In the genomic region with DNA sequence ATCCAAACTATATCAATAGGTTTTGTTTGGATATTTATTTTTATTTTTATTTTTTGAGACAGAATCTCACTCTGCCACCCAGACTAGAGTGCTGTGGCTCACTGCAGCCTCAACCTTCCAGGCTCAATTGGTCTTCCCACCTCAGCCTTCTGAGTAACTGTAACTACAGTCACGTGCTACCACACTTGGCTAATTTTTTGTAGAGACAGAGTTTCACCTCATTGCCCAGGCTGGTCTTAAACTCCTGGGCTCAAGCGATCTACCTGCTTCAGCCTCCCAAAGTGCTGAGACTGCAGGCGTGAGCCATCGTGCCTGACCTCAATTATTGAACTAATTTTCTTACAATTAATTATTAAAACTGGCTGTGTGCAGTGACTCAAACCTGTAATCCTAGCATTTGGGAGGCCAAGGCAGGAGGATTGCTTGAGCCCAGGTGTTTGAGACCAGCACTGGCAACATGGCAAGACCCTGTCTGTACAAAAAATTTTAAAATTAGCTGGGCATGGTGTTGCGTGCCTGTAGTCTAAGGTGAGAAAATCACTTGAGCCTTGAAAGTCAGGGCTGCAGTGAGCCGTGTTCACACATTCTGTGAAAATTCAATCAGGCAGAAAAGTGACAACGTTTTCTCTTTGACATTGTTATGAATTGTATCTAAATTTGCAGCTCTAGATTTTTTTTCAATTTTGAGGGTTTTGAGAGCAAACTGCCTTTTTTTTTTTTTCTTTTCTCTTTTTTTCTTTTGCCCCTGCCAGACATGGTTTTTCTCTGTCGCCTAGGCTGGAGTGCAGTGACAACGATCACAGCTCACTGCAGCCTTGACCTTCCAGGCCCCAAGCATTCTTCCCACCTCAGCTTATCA, we compare ENCODE assay signal across 16 cellular contexts.
DNase-seq lines count a peak whose midpoint lies in the region; ATAC-seq, FAIRE-seq and TF ChIP-seq lines count a peak whose summit lies in the region.
"Had no signal": no experiment of that assay in that cellular context is flagged by ENCODE, and none has a peak within 500 bp of the region (broad histone marks: within the 10 kb centered on the region; RNA-seq: fewer than 3 reads in every experiment).

No MANE protein-coding gene starts in this region.

- no peaks in the 10 kb centered on the region for H3K9me3 Mint-ChIP-seq in naive thymus-derived CD4-positive, alpha-beta T cell
- H3K9me3 Mint-ChIP-seq: activated naive CD4-positive, alpha-beta T cell treated with anti-CD3 and anti-CD28 coated beads for 36 hours had no signal

- H3K27me3 ChIP-seq in Karpas-422 (ENCODE audit: low read length), result no peaks in the 10 kb centered on the region
- H3K27me3 ChIP-seq in small intestine (ENCODE audit: control insufficient read depth in 2 of 2, insufficient read depth in 2 of 2, low read length in 2 of 2), result no peaks in the 10 kb centered on the region
- no peaks in the 10 kb centered on the region for H3K27me3 ChIP-seq in naive thymus-derived CD4-positive, alpha-beta T cell (ENCODE audit: control insufficient read depth in 2 of 2, insufficient read depth in 2 of 2, low read length in 2 of 2)
- H3K27me3 ChIP-seq in PC-3 (ENCODE audit: low read length), result no peaks in the 10 kb centered on the region
- H3K27me3 ChIP-seq: tibial nerve had no signal

- H3F3A ChIP-seq in PC-3 (ENCODE audit: low read length, unreplicated experiment), result no peaks in the 10 kb centered on the region

- H3K9ac ChIP-seq in Karpas-422 (ENCODE audit: low read length) (no peak overlapping the region), PC-3 (ENCODE audit: low read length) (no peak overlapping the region)

- H3K36me3 ChIP-seq in Karpas-422 (ENCODE audit: insufficient read depth, low read length), result peaks cover 33% of the 10 kb centered on the region; the same call in 1 of the 2 replicates
- H3K36me3 ChIP-seq in small intestine (ENCODE audit: control insufficient read depth in 2 of 2, insufficient read depth in 2 of 2, low read length in 2 of 2), result peaks cover 6 to 17% of the 10 kb centered on the region in 2 donors
- H3K36me3 ChIP-seq in naive thymus-derived CD4-positive, alpha-beta T cell (ENCODE audit: control insufficient read depth in 2 of 3, insufficient read depth in 3 of 3, low read length in 3 of 3), result peaks cover 0 to 31% (median 4%) of the 10 kb centered on the region in 3 experiments
- peaks cover 6% of the 10 kb centered on the region; the same call in 1 of the 2 replicates for H3K36me3 ChIP-seq in PC-3 (ENCODE audit: low read depth, low read length)

- H3K4me2 ChIP-seq in Karpas-422 (ENCODE audit: low read depth, low read length, poor library complexity, severe bottlenecking) (no peak overlapping the region), PC-3 (ENCODE audit: low read length) (no peak overlapping the region)

- no peaks in the 10 kb centered on the region for H3K27me3 Mint-ChIP-seq in naive thymus-derived CD4-positive, alpha-beta T cell

- no peak for FAIRE-seq in small intestine (lab: Jason Lieb, UNC)

- H3K9me2 ChIP-seq in Karpas-422 (replicated peaks; ENCODE audit: insufficient read depth, low read length), result no peaks in the 10 kb centered on the region
- no peaks in the 10 kb centered on the region for H3K9me2 ChIP-seq in PC-3 (replicated peaks; ENCODE audit: low read length)

- H3K79me2 ChIP-seq in Karpas-422 (ENCODE audit: low read length), result peaks cover 31% of the 10 kb centered on the region
- H3K79me2 ChIP-seq in PC-3 (ENCODE audit: low read length), result no peaks in the 10 kb centered on the region

- H3K27ac Mint-ChIP-seq in naive thymus-derived CD4-positive, alpha-beta T cell, result peak overlapping the region in 2 of 9 donors; percentile 33 to 56
- H3K27ac Mint-ChIP-seq: activated naive CD4-positive, alpha-beta T cell treated with anti-CD3 and anti-CD28 coated beads for 36 hours had no signal

- no peak for TF ChIP-seq CTCF in PC-3 (conservative IDR thresholded peaks at IDR 0.05; ENCODE audit: low read depth, low read length)

- peaks cover 0 to 2% (median 0%) of the 10 kb centered on the region in 7 donors for H3K4me1 Mint-ChIP-seq in naive thymus-derived CD4-positive, alpha-beta T cell

- no peak overlapping the region for H3K4me3 Mint-ChIP-seq in naive thymus-derived CD4-positive, alpha-beta T cell
- H3K4me3 Mint-ChIP-seq: activated naive CD4-positive, alpha-beta T cell treated with anti-CD3 and anti-CD28 coated beads for 36 hours had no signal

- 89 to 95% (median 92%) methylated on average over 9 of the region's 9 CpGs for WGBS in small intestine, 3 donors

- H3K36me3 Mint-ChIP-seq in naive thymus-derived CD4-positive, alpha-beta T cell, result peaks cover 0 to 33% (median 19%) of the 10 kb centered on the region in 5 donors

- H4K20me1 ChIP-seq in Karpas-422 (ENCODE audit: insufficient read depth, low read depth, low read length) (no peaks in the 10 kb centered on the region), PC-3 (ENCODE audit: low read length) (no peaks in the 10 kb centered on the region)

- ATAC-seq in GM19043 (IDR thresholded peaks at IDR 0.05; ENCODE audit: low read depth, unreplicated experiment), result peak; percentile 58
- peak; percentile 60 for ATAC-seq in HG02763 (IDR thresholded peaks at IDR 0.05; ENCODE audit: unreplicated experiment)
- no peak for ATAC-seq in naive thymus-derived CD4-positive, alpha-beta T cell
- no peak for ATAC-seq in PC-3
- ATAC-seq: lower lobe of right lung had no signal

- H3K9me3 ChIP-seq in Karpas-422 (ENCODE audit: low read length) (no peaks in the 10 kb centered on the region), small intestine (ENCODE audit: control insufficient read depth, low read depth) (no peaks in the 10 kb centered on the region), PC-3 (ENCODE audit: low read length) (no peaks in the 10 kb centered on the region)
- H3K9me3 ChIP-seq in naive thymus-derived CD4-positive, alpha-beta T cell (ENCODE audit: control insufficient read depth in 2 of 3, low read length in 3 of 3), result no peaks in the 10 kb centered on the region
- H3K9me3 ChIP-seq: lower lobe of right lung, tibial nerve had no signal

- H3K4me1 ChIP-seq in Karpas-422 (ENCODE audit: low read length) (no peaks in the 10 kb centered on the region; the same call in 1 of the 2 replicates), small intestine (ENCODE audit: control insufficient read depth in 2 of 2, insufficient read depth in 1 of 2, low read depth in 1 of 2, low read length in 1 of 2) (no peaks in the 10 kb centered on the region), PC-3 (ENCODE audit: insufficient read depth, low read length) (no peaks in the 10 kb centered on the region)
- no peaks in the 10 kb centered on the region for H3K4me1 ChIP-seq in naive thymus-derived CD4-positive, alpha-beta T cell (ENCODE audit: control insufficient read depth in 2 of 2, insufficient read depth in 2 of 2, low read length in 2 of 2)
- H3K4me1 ChIP-seq: lower lobe of right lung, tibial nerve had no signal

- no peak overlapping the region for H2AFZ ChIP-seq in Karpas-422 (ENCODE audit: low read length)
- H2AFZ ChIP-seq in PC-3 (ENCODE audit: low read length), result no peak overlapping the region

- BruUV-seq in PC-3 (replicated peaks; lab: Mats Ljungman, UMichigan), result no TSS peak

- DNase-seq in Caki2 (ENCODE audit: low read depth) (peak; percentile 48), Karpas-422 (no peak), small intestine (no peak), PC-3 (no peak), NCI-H2107 treated with DMSO at 0.1 percent for 48 hours (lab: John Stamatoyannopoulos, UW; ENCODE audit: unreplicated experiment) (no peak)
- DNase-seq in naive thymus-derived CD4-positive, alpha-beta T cell, result no peak
- DNase-seq: activated CD4-positive, alpha-beta T cell treated with anti-CD3 and anti-CD28 coated beads for 1 hour; activated naive CD4-positive, alpha-beta T cell treated with anti-CD3 and anti-CD28 coated beads for 36 hours; AML-193; GF-D8; KG1; lower lobe of right lung; Right ventricle myocardium superior had no signal

- intact Hi-C loops in naive thymus-derived CD4-positive, alpha-beta T cell (cut with micrococcal nuclease), result no loop called here
- intact Hi-C loops in PC-3 (cut with micrococcal nuclease), result no loop called here

- POLR2A ChIA-PET in naive thymus-derived CD4-positive, alpha-beta T cell (lab: Charles Lee), result no interaction called here
- POLR2A ChIA-PET in PC-3 (lab: Charles Lee; ENCODE audit: unreplicated experiment), result no interaction called here

- CTCF ChIA-PET in naive thymus-derived CD4-positive, alpha-beta T cell (lab: Charles Lee), result interaction anchor here (0.6 kb wide), 1 partner anchor 94 kb away, joined by 3 read pairs; no protein-coding TSS in a partner anchor
- CTCF ChIA-PET in PC-3 (lab: Charles Lee), result no interaction called here

- in situ Hi-C loops in Caki2 (cut with HindIII; ENCODE audit: low pct_unique_long_range_greater_than_20kb, low sequenced_read_pairs), result no loop called here

- no peak overlapping the region for H3K4me3 ChIP-seq in Karpas-422 (ENCODE audit: low read length)
- no peak overlapping the region for H3K4me3 ChIP-seq in small intestine (ENCODE audit: low read depth in 1 of 2, low read length in 2 of 2)
- H3K4me3 ChIP-seq in naive thymus-derived CD4-positive, alpha-beta T cell (ENCODE audit: low read length), result no peak overlapping the region
- H3K4me3 ChIP-seq in PC-3 (ENCODE audit: low read length), result no peak overlapping the region
- H3K4me3 ChIP-seq: lower lobe of right lung, tibial nerve had no signal

- H3K27ac ChIP-seq in Karpas-422 (ENCODE audit: low read length), result peak overlapping the region; percentile 35; the same call in 1 of the 2 replicates
- H3K27ac ChIP-seq in small intestine (ENCODE audit: low read depth in 1 of 2, low read length in 1 of 2), result no peak overlapping the region
- no peak overlapping the region for H3K27ac ChIP-seq in naive thymus-derived CD4-positive, alpha-beta T cell (ENCODE audit: low read depth, low read length)
- no peak overlapping the region for H3K27ac ChIP-seq in PC-3 (ENCODE audit: low read length)
- H3K27ac ChIP-seq: lower lobe of right lung, tibial nerve had no signal

Comparison
In these comparisons a context has a peak if more than half of its experiments do, and no peak if none do; other contexts are left out.
1. ATAC-seq: peak in GM19043 (single experiment) and HG02763 (single experiment); none in naive thymus-derived CD4-positive, alpha-beta T cell (single experiment) and PC-3 (single experiment).